In genomic region chr9:88053888-88054501, GRCh38 we compare ENCODE assay signal across 18 cellular contexts.
"Had no signal": no experiment of that assay in that cellular context is flagged by ENCODE, and none has a peak within 500 bp of the region (broad histone marks: within the 10 kb centered on the region; RNA-seq: fewer than 3 reads in every experiment).

No MANE protein-coding gene starts in this region.

- H3K4me3 ChIP-seq: breast epithelium, esophagus squamous epithelium, sigmoid colon, thyroid gland, upper lobe of left lung, vagina had no signal

- DNase-seq: activated CD4-positive, alpha-beta memory T cell treated with anti-CD3 and anti-CD28 coated beads for 36 hours; activated CD4-positive, alpha-beta T cell treated with anti-CD3 and anti-CD28 coated beads, Interleukin-2, amount 10 ng/mL, durations not matched to agents 24 days and 14 days; activated CD4-positive, CD25-positive, alpha-beta regulatory T cell treated with anti-CD3 and anti-CD28 coated beads, Interleukin-2, amount 50 U/mL, for 72 hours; activated T-cell treated with anti-CD3 and anti-CD28 coated beads, Interleukin-2, amount 50 U/mL, for 4 hours; esophagus squamous epithelium; left ventricle myocardium superior; posterior cingulate gyrus; sigmoid colon; small intestine; stimulated activated CD4-positive, alpha-beta T cell treated with anti-CD3 and anti-CD28 coated beads, Interleukin-4, amount 100 ng/mL, for 24 hours; T-helper 9 cell; thyroid gland; upper lobe of left lung had no signal

- ATAC-seq: activated naive CD4-positive, alpha-beta T cell treated with anti-CD3 and anti-CD28 coated beads, Interleukin-2, amount 50 U/mL, for 72 hours; activated T-helper 17 cell treated with anti-CD3 and anti-CD28 coated beads, Interleukin-2, amount 50 U/mL, for 72 hours; left ventricle myocardium superior; stimulated activated effector memory CD8-positive, alpha-beta T cell treated with anti-CD3 and anti-CD28 coated beads, Interleukin-12 subunit alpha, Interleukin-12 subunit beta, amount 100 ng/mL, for 72 hours had no signal
